ENCODE assay signal across 23 cellular contexts in genomic region chr10:91593366-91593765, GRCh38. TPM values are rescaled to one million over a fixed set of nuclear protein-coding genes. Genes with fewer than 3 reads are reported as not detected.
A peak's percentile ranks its signal among the peaks of the same experiment; 100 is the strongest.
DNase-seq lines count a peak whose midpoint lies in the region; ATAC-seq and TF ChIP-seq lines count a peak whose summit lies in the region.
"Had no signal": no experiment of that assay in that cellular context is flagged by ENCODE, and none has a peak within 500 bp of the region (broad histone marks: within the 10 kb centered on the region; RNA-seq: fewer than 3 reads in every experiment).

No MANE protein-coding gene starts in this region.

- no peak for ATAC-seq in right cardiac atrium
- ATAC-seq in Right ventricle myocardium superior (ENCODE audit: poor library complexity): no peak
- no peak for ATAC-seq in gastroesophageal sphincter
- ATAC-seq in GM18909 (IDR thresholded peaks at IDR 0.05; ENCODE audit: poor library complexity, unreplicated experiment): no peak
- no peak for ATAC-seq in GM21529 (IDR thresholded peaks at IDR 0.05; ENCODE audit: unreplicated experiment)
- ATAC-seq: activated CD8-positive, alpha-beta memory T cell treated with anti-CD3 and anti-CD28 coated beads, Interleukin-2, amount 10 ng/mL, durations not matched to agents 7 days and 5 days; SK-N-SH treated with all-trans-retinoic acid at 6 μM for 48 hours had no signal

- H3K36me3 ChIP-seq in gastroesophageal sphincter: no peaks in the 10 kb centered on the region
- H3K36me3 ChIP-seq in sigmoid colon: no peaks in the 10 kb centered on the region
- no peaks in the 10 kb centered on the region for H3K36me3 ChIP-seq in brain microvascular endothelial cell (replicated peaks)
- H3K36me3 ChIP-seq: HAP-1 had no signal

- H3K4me3 ChIP-seq in right cardiac atrium (ENCODE audit: low read length) (no peak overlapping the region), gastroesophageal sphincter (no peak overlapping the region), sigmoid colon (no peak overlapping the region), brain microvascular endothelial cell (ENCODE audit: low read depth, low read length) (no peak overlapping the region)
- H3K4me3 ChIP-seq: HAP-1 had no signal

- H3K27me3 ChIP-seq in right cardiac atrium (ENCODE audit: control insufficient read depth, insufficient read depth) (no peaks in the 10 kb centered on the region), gastroesophageal sphincter (no peaks in the 10 kb centered on the region), sigmoid colon (no peaks in the 10 kb centered on the region), brain microvascular endothelial cell (replicated peaks) (no peaks in the 10 kb centered on the region)

- TF ChIP-seq CTCF in gastroesophageal sphincter (IDR thresholded peaks at IDR 0.05) (no peak), sigmoid colon (IDR thresholded peaks at IDR 0.05) (no peak), brain microvascular endothelial cell (IDR thresholded peaks at IDR 0.05; ENCODE audit: low read depth, low read length, missing control alignments) (no peak)

- WGBS in right cardiac atrium: 70% methylated on average over 8 of the region's 8 CpGs
- 76 to 77% methylated on average over 6 to 8 of the region's 8 CpGs for WGBS in gastroesophageal sphincter (ENCODE audit: low coverage in 1 of 2), 2 donors
- WGBS in sigmoid colon, 2 donors: 35 to 71% methylated on average over 8 of the region's 8 CpGs

- peak overlapping the region; percentile 58 for H3K27ac ChIP-seq in right cardiac atrium (ENCODE audit: low read length)
- H3K27ac ChIP-seq in gastroesophageal sphincter: peak overlapping the region; percentile 89 to 94 (median 92)
- peak overlapping the region; percentile 85 to 95 (median 90) for H3K27ac ChIP-seq in sigmoid colon
- H3K27ac ChIP-seq in brain microvascular endothelial cell: no peak overlapping the region
- H3K27ac ChIP-seq: HL-60, parathyroid adenoma had no signal

- in situ Hi-C loops in brain microvascular endothelial cell (cut with HindIII; ENCODE audit: low pct_ligation_motif_present, low sequenced_read_pairs): no loop called here

- no peaks in the 10 kb centered on the region for H3K9me3 ChIP-seq in right cardiac atrium (ENCODE audit: control insufficient read depth, low read length)
- H3K9me3 ChIP-seq in gastroesophageal sphincter: no peaks in the 10 kb centered on the region
- no peaks in the 10 kb centered on the region for H3K9me3 ChIP-seq in sigmoid colon
- H3K9me3 ChIP-seq: HAP-1 had no signal

- DNase-seq in right cardiac atrium: no peak
- no peak for DNase-seq in Right ventricle myocardium superior
- DNase-seq in sigmoid colon: no peak
- DNase-seq in activated CD8-positive, alpha-beta memory T cell treated with anti-CD3 and anti-CD28 coated beads, Interleukin-2, amount 50 U/mL, for 48 hours: no peak
- no peak for DNase-seq in brain microvascular endothelial cell
- DNase-seq: ACHN; activated CD4-positive, alpha-beta T cell treated with anti-CD3 and anti-CD28 coated beads for 48 hours; activated CD8-positive, alpha-beta memory T cell treated with anti-CD3 and anti-CD28 coated beads, Interleukin-2, amount 10 ng/mL, durations not matched to agents 7 days and 5 days; activated naive CD4-positive, alpha-beta T cell treated with anti-CD3 and anti-CD28 coated beads for 36 hours; amniotic stem cell; Calu3; hypothalamus; NCI-H1048; NCI-H226; NCI-H82 had no signal

- intact Hi-C loops in right cardiac atrium (cut with DNase I) (loop anchor here in 1 of 4 donors (5.0 kb wide), 1 partner anchor 34 kb away; no protein-coding TSS in a partner anchor), Right ventricle myocardium superior (cut with DNase I) (no loop called here), sigmoid colon (cut with DNase I) (no loop called here)

- TF ChIP-seq EP300 in gastroesophageal sphincter (IDR thresholded peaks at IDR 0.05): no peak
- TF ChIP-seq EP300 in sigmoid colon (IDR thresholded peaks at IDR 0.05): no peak

- TF ChIP-seq POLR2A in gastroesophageal sphincter (IDR thresholded peaks at IDR 0.05) (no peak), sigmoid colon (IDR thresholded peaks at IDR 0.05) (no peak)

- peaks cover 31% of the 10 kb centered on the region for H3K4me1 ChIP-seq in right cardiac atrium (ENCODE audit: control insufficient read depth, insufficient read depth, low read length)
- H3K4me1 ChIP-seq in gastroesophageal sphincter: peaks cover 49 to 98% (median 52%) of the 10 kb centered on the region in 3 donors
- peaks cover 0 to 78% (median 75%) of the 10 kb centered on the region in 4 donors for H3K4me1 ChIP-seq in sigmoid colon
- H3K4me1 ChIP-seq: HAP-1 had no signal

RNA-seq across cellular contexts. Expression of gene PPP1R3C, which starts 39.5 kb away (rescaled TPM):
- total RNA-seq in right cardiac atrium (100 to 1,000 TPM; 162 to 222 (median 203) TPM), Right ventricle myocardium superior (135 TPM), gastroesophageal sphincter (100 to 1,000 TPM in 2 of 4 donors, 10 to 100 TPM in 2; 83.3 to 162 (median 96.2) TPM), sigmoid colon (10 to 100 TPM; 23.7 to 40.0 (median 34.4) TPM)
- polyA plus RNA-seq in right cardiac atrium (146 TPM), sigmoid colon (1 to 10 TPM; 1.9 to 4.2 (median 3.2) TPM)
- total RNA-seq: activated CD8-positive, alpha-beta memory T cell treated with anti-CD3 and anti-CD28 coated beads, Interleukin-2, amount 10 ng/mL, durations not matched to agents 7 days and 5 days; T-helper 2 cell treated with Interferon-gamma antibody and Interleukin-4, amounts not matched to agents 100 ng/mL and 5 ng/mL, for 36 hours had no signal
